In the genomic region with DNA sequence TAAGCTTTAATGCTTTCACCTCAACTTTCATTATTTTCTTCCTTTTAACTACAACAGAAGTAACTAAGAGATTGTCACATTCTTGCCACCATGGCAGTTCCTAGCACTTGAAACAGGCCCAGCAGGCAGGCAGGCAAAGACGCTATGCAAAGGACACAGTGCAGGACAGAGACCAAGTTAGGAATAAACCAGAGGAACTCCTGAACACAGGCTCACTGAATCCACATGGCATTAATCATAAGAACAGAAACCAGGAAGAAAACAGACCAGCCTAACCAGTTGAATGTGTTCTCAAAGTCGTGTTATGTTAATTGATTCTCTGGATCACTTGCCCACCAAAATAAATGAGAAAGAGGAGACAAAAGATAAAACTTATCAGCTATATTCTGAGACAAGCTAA, we compare ENCODE assay signal across 27 cellular contexts.
A peak's percentile ranks its signal among the peaks of the same experiment; 100 is the strongest.
DNase-seq lines count a peak whose midpoint lies in the region; TF ChIP-seq lines count a peak whose summit lies in the region.
"Had no signal": no experiment of that assay in that cellular context is flagged by ENCODE, and none has a peak within 500 bp of the region (broad histone marks: within the 10 kb centered on the region; RNA-seq: fewer than 3 reads in every experiment).

No MANE protein-coding gene starts in this region.

- in situ Hi-C loops in T47D (cut with HindIII; ENCODE audit: low pct_unique_long_range_greater_than_20kb, low sequenced_read_pairs) (no loop called here), transverse colon (cut with MboI; ENCODE audit: low pct_ligation_motif_present in 1 of 4, low pct_unique_long_range_greater_than_20kb in 1 of 4, low sequenced_read_pairs in 3 of 4) (no loop called here), G401 (cut with HindIII; ENCODE audit: low sequenced_read_pairs) (no loop called here)

- H3K27me3 ChIP-seq in transverse colon, result no peaks in the 10 kb centered on the region
- H3K27me3 ChIP-seq: right lobe of liver, stomach, tibial nerve had no signal

- no peaks in the 10 kb centered on the region for H3K27me3 Mint-ChIP-seq in MCF 10A (ENCODE audit: insufficient read depth, unreplicated experiment)
- H3K27me3 Mint-ChIP-seq: activated CD8-positive, alpha-beta memory T cell treated with anti-CD3 and anti-CD28 coated beads, Interleukin-2, amount 10 ng/mL, durations not matched to agents 7 days and 5 days had no signal

- POLR2A ChIA-PET in MCF 10A (lab: Yijun Ruan, JAX), result no interaction called here
- POLR2A ChIA-PET in HEK293T (lab: Yijun Ruan, JAX), result no interaction called here

- no peak overlapping the region for H3K27ac Mint-ChIP-seq in MCF 10A (ENCODE audit: low read depth, unreplicated experiment)
- H3K27ac Mint-ChIP-seq: activated CD4-positive, alpha-beta T cell treated with anti-CD3 and anti-CD28 coated beads, Interleukin-2, amount 10 ng/mL, durations not matched to agents 7 days and 5 days; activated CD8-positive, alpha-beta memory T cell treated with anti-CD3 and anti-CD28 coated beads, Interleukin-2, amount 10 ng/mL, durations not matched to agents 7 days and 5 days; activated naive CD4-positive, alpha-beta T cell treated with anti-CD3 and anti-CD28 coated beads, Interleukin-2, amount 50 U/mL, for 24 hours; CD8-positive, alpha-beta memory T cell; endodermal cell; memory B cell had no signal

- H3K36me3 Mint-ChIP-seq in MCF 10A (ENCODE audit: insufficient read depth, unreplicated experiment), result no peaks in the 10 kb centered on the region
- H3K36me3 Mint-ChIP-seq: activated CD8-positive, alpha-beta memory T cell treated with anti-CD3 and anti-CD28 coated beads, Interleukin-2, amount 10 ng/mL, durations not matched to agents 7 days and 5 days; activated naive CD4-positive, alpha-beta T cell treated with anti-CD3 and anti-CD28 coated beads, Interleukin-2, amount 50 U/mL, for 24 hours; CD8-positive, alpha-beta memory T cell; memory B cell had no signal

- H3K36me3 ChIP-seq in transverse colon, result no peaks in the 10 kb centered on the region
- H3K36me3 ChIP-seq: right lobe of liver, stomach, tibial nerve had no signal

- peaks cover 6% of the 10 kb centered on the region for H3K9me3 Mint-ChIP-seq in MCF 10A (ENCODE audit: unreplicated experiment)
- H3K9me3 Mint-ChIP-seq: activated CD4-positive, alpha-beta T cell treated with anti-CD3 and anti-CD28 coated beads, Interleukin-2, amount 10 ng/mL, durations not matched to agents 7 days and 5 days; activated naive CD4-positive, alpha-beta T cell treated with anti-CD3 and anti-CD28 coated beads, Interleukin-2, amount 50 U/mL, for 24 hours; memory B cell had no signal

- no peak for TF ChIP-seq EP300 in transverse colon (IDR thresholded peaks at IDR 0.05; ENCODE audit: low read depth)

- H3K4me1 Mint-ChIP-seq in MCF 10A (ENCODE audit: insufficient read depth, unreplicated experiment), result no peaks in the 10 kb centered on the region
- H3K4me1 Mint-ChIP-seq: activated CD4-positive, alpha-beta T cell treated with anti-CD3 and anti-CD28 coated beads, Interleukin-2, amount 10 ng/mL, durations not matched to agents 7 days and 5 days; activated CD8-positive, alpha-beta memory T cell treated with anti-CD3 and anti-CD28 coated beads, Interleukin-2, amount 10 ng/mL, durations not matched to agents 7 days and 5 days; activated naive CD4-positive, alpha-beta T cell treated with anti-CD3 and anti-CD28 coated beads, Interleukin-2, amount 50 U/mL, for 24 hours; CD8-positive, alpha-beta memory T cell; memory B cell had no signal

- no peaks in the 10 kb centered on the region for H3K9me3 ChIP-seq in transverse colon
- H3K9me3 ChIP-seq: right lobe of liver, stomach, tibial nerve had no signal

- intact Hi-C loops in MCF 10A (cut with micrococcal nuclease) (no loop called here), transverse colon (cut with DNase I; ENCODE audit: low total_unique reads) (no loop called here)

- no peak for TF ChIP-seq POLR2A in transverse colon (IDR thresholded peaks at IDR 0.05)

- no peak overlapping the region for H3K4me3 Mint-ChIP-seq in MCF 10A (ENCODE audit: unreplicated experiment)
- H3K4me3 Mint-ChIP-seq: activated CD4-positive, alpha-beta T cell treated with anti-CD3 and anti-CD28 coated beads, Interleukin-2, amount 10 ng/mL, durations not matched to agents 7 days and 5 days; activated CD8-positive, alpha-beta memory T cell treated with anti-CD3 and anti-CD28 coated beads, Interleukin-2, amount 10 ng/mL, durations not matched to agents 7 days and 5 days; activated naive CD4-positive, alpha-beta T cell treated with anti-CD3 and anti-CD28 coated beads, Interleukin-2, amount 50 U/mL, for 24 hours; CD8-positive, alpha-beta memory T cell; endodermal cell; memory B cell had no signal

- H3K4me3 ChIP-seq in transverse colon, result no peak overlapping the region
- H3K4me3 ChIP-seq: right lobe of liver, stomach, tibial nerve had no signal

- TF ChIP-seq CTCF in MCF 10A (IDR thresholded peaks at IDR 0.05; ENCODE audit: unreplicated experiment), result no peak
- TF ChIP-seq CTCF in VCaP (conservative IDR thresholded peaks at IDR 0.05), result no peak
- no peak for TF ChIP-seq CTCF in transverse colon (IDR thresholded peaks at IDR 0.05)

- DNase-seq in T47D (ENCODE audit: low read depth in 1 of 2, low spot score in 1 of 2) (peak; percentile 33 to 91), MCF 10A (ENCODE audit: unreplicated experiment) (no peak), kidney tubule cell (ENCODE audit: low spot score) (peak; percentile 4), transverse colon (no peak), Kasumi-1 (lab: John Stamatoyannopoulos, UW) (no peak), G401 (ENCODE audit: low spot score) (no peak), HEK293T (ENCODE audit: extremely low spot score) (no peak)
- DNase-seq: 8988T; activated CD4-positive, alpha-beta T cell treated with anti-CD3 and anti-CD28 coated beads, Interleukin-2, amount 10 ng/mL, durations not matched to agents 7 days and 5 days; activated CD8-positive, alpha-beta memory T cell treated with anti-CD3 and anti-CD28 coated beads, Interleukin-2, amount 10 ng/mL, durations not matched to agents 7 days and 5 days; anterior cingulate cortex; caudate nucleus; CD8-positive, alpha-beta memory T cell; DMS153; endodermal cell; GF-D8; NCI-H1694; NCI-H69; right lobe of liver; stimulated activated CD4-positive, alpha-beta T cell treated with anti-CD3 and anti-CD28 coated beads, Interleukin-15, amount 100 ng/mL, for 24 hours; stomach; T-helper 2 cell had no signal

- no TSS peak for BruUV-seq in MCF 10A (replicated peaks; lab: Mats Ljungman, UMichigan)

- H3K27ac ChIP-seq in VCaP (peak overlapping the region; percentile 29), transverse colon (peak overlapping the region in 3 of 4 donors; percentile 20 to 25 (median 22))
- H3K27ac ChIP-seq: KMS-11, right lobe of liver, stomach, tibial nerve had no signal

- CTCF ChIA-PET in MCF 10A (lab: Yijun Ruan, JAX), result interaction anchor here (0.6 to 1.0 kb wide), 2 partner anchors 14 to 74 kb away, joined by 4 read pairs; no protein-coding TSS in a partner anchor
- CTCF ChIA-PET in HEK293T (lab: Yijun Ruan, JAX), result no interaction called here

- H3K4me1 ChIP-seq in transverse colon, result peaks cover 0 to 14% (median 9%) of the 10 kb centered on the region in 4 donors
- H3K4me1 ChIP-seq: right lobe of liver, tibial nerve had no signal

- WGBS in transverse colon (ENCODE audit: low coverage in 1 of 2), 2 donors, result 15 to 41% methylated on average over 2 of the region's 2 CpGs

TF ChIP-seq in HEK293T, 16 proteins besides CTCF, POLR2A, EP300 and RAD21:
- TF ChIP-seq ARNT (IDR thresholded peaks at IDR 0.05) (no peak), FOXA1 (IDR thresholded peaks at IDR 0.05) (no peak)

Comparison
In these comparisons a context has a peak if more than half of its experiments do, and no peak if none do; other contexts are left out.
1. DNase-seq: peak in T47D (2 of 2) and kidney tubule cell (single experiment); none in MCF 10A (single experiment), transverse colon (single experiment), Kasumi-1 (0 of 2), G401 (single experiment) and HEK293T (single experiment).